Comparison of ENCODE assay signal across 13 cellular contexts in the genomic region with DNA sequence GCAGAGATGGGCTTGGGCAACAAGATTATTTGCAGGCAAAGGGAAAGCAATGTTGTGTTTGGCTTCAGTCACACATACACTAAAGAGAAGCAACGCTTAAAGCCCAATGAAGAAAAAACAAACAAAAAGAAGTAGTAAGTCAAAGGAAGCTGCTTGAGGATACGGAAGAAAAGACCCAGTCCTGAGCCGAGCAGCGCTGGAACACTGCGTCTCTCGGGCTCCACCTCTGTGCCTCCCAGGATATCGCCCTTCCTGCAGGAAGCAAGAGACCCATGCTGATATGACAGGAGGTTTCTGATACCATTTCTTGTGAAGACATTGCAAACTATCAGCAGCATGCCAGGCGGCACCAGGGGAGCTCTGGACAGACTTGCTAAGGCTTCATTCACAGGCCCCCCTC. TPM values are rescaled to one million over a fixed set of nuclear protein-coding genes. Genes with fewer than 3 reads are reported as not detected.
A peak's percentile ranks its signal among the peaks of the same experiment; 100 is the strongest.
DNase-seq lines count a peak whose midpoint lies in the region; ATAC-seq and TF ChIP-seq lines count a peak whose summit lies in the region.
"Had no signal": no experiment of that assay in that cellular context is flagged by ENCODE, and none has a peak within 500 bp of the region (broad histone marks: within the 10 kb centered on the region; RNA-seq: fewer than 3 reads in every experiment).

No MANE protein-coding gene starts in this region.

- peak overlapping the region in 3 of 5 experiments; percentile 44 to 65 (median 51) for H3K27ac Mint-ChIP-seq in brain

- TF ChIP-seq CTCF in HEK293 (tag by site-specific recombination; IDR thresholded peaks at IDR 0.05) (peak; percentile 50; the same call in 1 of the 2 replicates), brain (conservative IDR thresholded peaks at IDR 0.05) (no peak)

- ATAC-seq in sciatic nerve (peak; percentile 88), HG02840 (IDR thresholded peaks at IDR 0.05; ENCODE audit: low FRiP score, unreplicated experiment) (no peak)
- ATAC-seq: body of pancreas had no signal

- peak; percentile 21 for DNase-seq in iPS-NIHi7 (ENCODE audit: extremely low spot score)
- DNase-seq in sciatic nerve (ENCODE audit: low spot score), result no peak
- no peak for DNase-seq in NCI-H524 treated with DMSO at 0.1 percent for 48 hours (lab: John Stamatoyannopoulos, UW)
- no peak for DNase-seq in ureter (ENCODE audit: low spot score)
- DNase-seq in NCI-H1694 (lab: John Stamatoyannopoulos, UW), result no peak
- DNase-seq: activated CD8-positive, alpha-beta memory T cell treated with anti-CD3 and anti-CD28 coated beads for 24 hours; body of pancreas; KBM-7; NCI-H510A had no signal

- no peak overlapping the region for H3K4me3 ChIP-seq in HEK293 (ENCODE audit: low read depth, low read length)
- H3K4me3 ChIP-seq: body of pancreas, SK-N-MC had no signal

- CTCF ChIA-PET in HEK293 (lab: Yijun Ruan, JAX), result interaction anchor here (1.6 kb wide), 1 partner anchor 14 kb away, joined by 10 read pairs; no protein-coding TSS in a partner anchor

- H3K36me3 Mint-ChIP-seq in brain, result peaks cover 21% of the 10 kb centered on the region

- POLR2A ChIA-PET in HEK293 (lab: Yijun Ruan, JAX), result no interaction called here

- peak overlapping the region in 3 of 5 experiments; percentile 28 to 53 (median 37) for H3K4me3 Mint-ChIP-seq in brain

- H3K27me3 Mint-ChIP-seq in brain, result no peaks in the 10 kb centered on the region

- no peaks in the 10 kb centered on the region for H3K9me3 ChIP-seq in HEK293 (ENCODE audit: control insufficient read depth, insufficient read depth, low read depth, low read length)
- H3K9me3 ChIP-seq: body of pancreas had no signal

- H3K4me1 Mint-ChIP-seq in brain, result peaks cover 91% of the 10 kb centered on the region

- no peak overlapping the region for H3K27ac ChIP-seq in HEK293 (ENCODE audit: extremely low read depth, low read depth, low read length)
- H3K27ac ChIP-seq: SK-N-MC had no signal

- H3K36me3 ChIP-seq in HEK293 (ENCODE audit: control insufficient read depth in 2 of 2, insufficient read depth in 1 of 2, low read length in 2 of 2), result no peaks in the 10 kb centered on the region

- intact Hi-C loops in sciatic nerve (cut with DNase I), result no loop called here

- H3K4me1 ChIP-seq in HEK293 (ENCODE audit: control insufficient read depth, insufficient read depth, low read length), result peaks cover 12% of the 10 kb centered on the region

- no peaks in the 10 kb centered on the region for H3K9me3 Mint-ChIP-seq in brain

TF ChIP-seq in HEK293, 187 proteins besides CTCF, POLR2A, EP300 and RAD21:
- TF ChIP-seq, protein P1, sequence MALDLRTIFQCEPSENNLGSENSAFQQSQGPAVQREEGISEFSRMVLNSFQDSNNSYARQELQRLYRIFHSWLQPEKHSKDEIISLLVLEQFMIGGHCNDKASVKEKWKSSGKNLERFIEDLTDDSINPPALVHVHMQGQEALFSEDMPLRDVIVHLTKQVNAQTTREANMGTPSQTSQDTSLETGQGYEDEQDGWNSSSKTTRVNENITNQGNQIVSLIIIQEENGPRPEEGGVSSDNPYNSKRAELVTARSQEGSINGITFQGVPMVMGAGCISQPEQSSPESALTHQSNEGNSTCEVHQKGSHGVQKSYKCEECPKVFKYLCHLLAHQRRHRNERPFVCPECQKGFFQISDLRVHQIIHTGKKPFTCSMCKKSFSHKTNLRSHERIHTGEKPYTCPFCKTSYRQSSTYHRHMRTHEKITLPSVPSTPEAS (tag by site-specific recombination; IDR thresholded peaks at IDR 0.05), result no peak
- TF ChIP-seq ZNF335 (tag by site-specific recombination; conservative IDR thresholded peaks at IDR 0.05), result peak; percentile 40
- TF ChIP-seq, protein P2, sequence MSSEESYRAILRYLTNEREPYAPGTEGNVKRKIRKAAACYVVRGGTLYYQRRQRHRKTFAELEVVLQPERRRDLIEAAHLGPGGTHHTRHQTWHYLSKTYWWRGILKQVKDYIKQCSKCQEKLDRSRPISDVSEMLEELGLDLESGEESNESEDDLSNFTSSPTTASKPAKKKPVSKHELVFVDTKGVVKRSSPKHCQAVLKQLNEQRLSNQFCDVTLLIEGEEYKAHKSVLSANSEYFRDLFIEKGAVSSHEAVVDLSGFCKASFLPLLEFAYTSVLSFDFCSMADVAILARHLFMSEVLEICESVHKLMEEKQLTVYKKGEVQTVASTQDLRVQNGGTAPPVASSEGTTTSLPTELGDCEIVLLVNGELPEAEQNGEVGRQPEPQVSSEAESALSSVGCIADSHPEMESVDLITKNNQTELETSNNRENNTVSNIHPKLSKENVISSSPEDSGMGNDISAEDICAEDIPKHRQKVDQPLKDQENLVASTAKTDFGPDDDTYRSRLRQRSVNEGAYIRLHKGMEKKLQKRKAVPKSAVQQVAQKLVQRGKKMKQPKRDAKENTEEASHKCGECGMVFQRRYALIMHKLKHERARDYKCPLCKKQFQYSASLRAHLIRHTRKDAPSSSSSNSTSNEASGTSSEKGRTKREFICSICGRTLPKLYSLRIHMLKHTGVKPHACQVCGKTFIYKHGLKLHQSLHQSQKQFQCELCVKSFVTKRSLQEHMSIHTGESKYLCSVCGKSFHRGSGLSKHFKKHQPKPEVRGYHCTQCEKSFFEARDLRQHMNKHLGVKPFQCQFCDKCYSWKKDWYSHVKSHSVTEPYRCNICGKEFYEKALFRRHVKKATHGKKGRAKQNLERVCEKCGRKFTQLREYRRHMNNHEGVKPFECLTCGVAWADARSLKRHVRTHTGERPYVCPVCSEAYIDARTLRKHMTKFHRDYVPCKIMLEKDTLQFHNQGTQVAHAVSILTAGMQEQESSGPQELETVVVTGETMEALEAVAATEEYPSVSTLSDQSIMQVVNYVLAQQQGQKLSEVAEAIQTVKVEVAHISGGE (tag by site-specific recombination; conservative IDR thresholded peaks at IDR 0.05; ENCODE audit: low read depth), result 0 out of 2 replicates have a peak, but pooled peaks have one; percentile 14
- TF ChIP-seq ZIC2 (tag by site-specific recombination; IDR thresholded peaks at IDR 0.05), result peak; percentile 92

RNA-seq across cellular contexts. Expression of a gene that starts 9.9 kb away (rescaled TPM):
- polyA plus RNA-seq in brain (ENCODE audit: insufficient read depth, low read depth, low replicate concordance), result 32.0 TPM
- total RNA-seq in sciatic nerve (97.5 TPM), ureter (85.8 TPM)
